Comparison of ENCODE assay signal across 1 cellular context in genomic region chr7:158838238-158838637, GRCh38.
TF ChIP-seq lines count a peak whose summit lies in the region.

No MANE protein-coding gene starts in this region.

TF ChIP-seq in GM23338, 12 proteins besides CTCF, POLR2A, EP300 and RAD21 (continued from another document):
- TF ChIP-seq, protein P1, sequence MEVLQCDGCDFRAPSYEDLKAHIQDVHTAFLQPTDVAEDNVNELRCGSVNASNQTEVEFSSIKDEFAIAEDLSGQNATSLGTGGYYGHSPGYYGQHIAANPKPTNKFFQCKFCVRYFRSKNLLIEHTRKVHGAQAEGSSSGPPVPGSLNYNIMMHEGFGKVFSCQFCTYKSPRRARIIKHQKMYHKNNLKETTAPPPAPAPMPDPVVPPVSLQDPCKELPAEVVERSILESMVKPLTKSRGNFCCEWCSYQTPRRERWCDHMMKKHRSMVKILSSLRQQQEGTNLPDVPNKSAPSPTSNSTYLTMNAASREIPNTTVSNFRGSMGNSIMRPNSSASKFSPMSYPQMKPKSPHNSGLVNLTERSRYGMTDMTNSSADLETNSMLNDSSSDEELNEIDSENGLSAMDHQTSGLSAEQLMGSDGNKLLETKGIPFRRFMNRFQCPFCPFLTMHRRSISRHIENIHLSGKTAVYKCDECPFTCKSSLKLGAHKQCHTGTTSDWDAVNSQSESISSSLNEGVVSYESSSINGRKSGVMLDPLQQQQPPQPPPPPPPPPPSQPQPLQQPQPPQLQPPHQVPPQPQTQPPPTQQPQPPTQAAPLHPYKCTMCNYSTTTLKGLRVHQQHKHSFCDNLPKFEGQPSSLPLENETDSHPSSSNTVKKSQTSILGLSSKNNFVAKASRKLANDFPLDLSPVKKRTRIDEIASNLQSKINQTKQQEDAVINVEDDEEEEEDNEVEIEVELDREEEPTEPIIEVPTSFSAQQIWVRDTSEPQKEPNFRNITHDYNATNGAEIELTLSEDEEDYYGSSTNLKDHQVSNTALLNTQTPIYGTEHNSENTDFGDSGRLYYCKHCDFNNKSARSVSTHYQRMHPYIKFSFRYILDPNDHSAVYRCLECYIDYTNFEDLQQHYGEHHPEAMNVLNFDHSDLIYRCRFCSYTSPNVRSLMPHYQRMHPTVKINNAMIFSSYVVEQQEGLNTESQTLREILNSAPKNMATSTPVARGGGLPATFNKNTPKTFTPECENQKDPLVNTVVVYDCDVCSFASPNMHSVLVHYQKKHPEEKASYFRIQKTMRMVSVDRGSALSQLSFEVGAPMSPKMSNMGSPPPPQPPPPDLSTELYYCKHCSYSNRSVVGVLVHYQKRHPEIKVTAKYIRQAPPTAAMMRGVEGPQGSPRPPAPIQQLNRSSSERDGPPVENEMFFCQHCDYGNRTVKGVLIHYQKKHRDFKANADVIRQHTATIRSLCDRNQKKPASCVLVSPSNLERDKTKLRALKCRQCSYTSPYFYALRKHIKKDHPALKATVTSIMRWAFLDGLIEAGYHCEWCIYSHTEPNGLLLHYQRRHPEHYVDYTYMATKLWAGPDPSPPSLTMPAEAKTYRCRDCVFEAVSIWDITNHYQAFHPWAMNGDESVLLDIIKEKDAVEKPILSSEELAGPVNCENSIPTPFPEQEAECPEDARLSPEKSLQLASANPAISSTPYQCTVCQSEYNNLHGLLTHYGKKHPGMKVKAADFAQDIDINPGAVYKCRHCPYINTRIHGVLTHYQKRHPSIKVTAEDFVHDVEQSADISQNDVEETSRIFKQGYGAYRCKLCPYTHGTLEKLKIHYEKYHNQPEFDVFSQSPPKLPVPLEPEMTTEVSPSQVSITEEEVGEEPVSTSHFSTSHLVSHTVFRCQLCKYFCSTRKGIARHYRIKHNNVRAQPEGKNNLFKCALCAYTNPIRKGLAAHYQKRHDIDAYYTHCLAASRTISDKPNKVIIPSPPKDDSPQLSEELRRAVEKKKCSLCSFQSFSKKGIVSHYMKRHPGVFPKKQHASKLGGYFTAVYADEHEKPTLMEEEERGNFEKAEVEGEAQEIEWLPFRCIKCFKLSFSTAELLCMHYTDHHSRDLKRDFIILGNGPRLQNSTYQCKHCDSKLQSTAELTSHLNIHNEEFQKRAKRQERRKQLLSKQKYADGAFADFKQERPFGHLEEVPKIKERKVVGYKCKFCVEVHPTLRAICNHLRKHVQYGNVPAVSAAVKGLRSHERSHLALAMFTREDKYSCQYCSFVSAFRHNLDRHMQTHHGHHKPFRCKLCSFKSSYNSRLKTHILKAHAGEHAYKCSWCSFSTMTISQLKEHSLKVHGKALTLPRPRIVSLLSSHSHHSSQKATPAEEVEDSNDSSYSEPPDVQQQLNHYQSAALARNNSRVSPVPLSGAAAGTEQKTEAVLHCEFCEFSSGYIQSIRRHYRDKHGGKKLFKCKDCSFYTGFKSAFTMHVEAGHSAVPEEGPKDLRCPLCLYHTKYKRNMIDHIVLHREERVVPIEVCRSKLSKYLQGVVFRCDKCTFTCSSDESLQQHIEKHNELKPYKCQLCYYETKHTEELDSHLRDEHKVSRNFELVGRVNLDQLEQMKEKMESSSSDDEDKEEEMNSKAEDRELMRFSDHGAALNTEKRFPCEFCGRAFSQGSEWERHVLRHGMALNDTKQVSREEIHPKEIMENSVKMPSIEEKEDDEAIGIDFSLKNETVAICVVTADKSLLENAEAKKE (CRISPR knock-in tag; IDR thresholded peaks at IDR 0.05), result no peak
- TF ChIP-seq STAT1 (IDR thresholded peaks at IDR 0.05; ENCODE audit: unreplicated experiment), result no peak
